In the genomic region with DNA sequence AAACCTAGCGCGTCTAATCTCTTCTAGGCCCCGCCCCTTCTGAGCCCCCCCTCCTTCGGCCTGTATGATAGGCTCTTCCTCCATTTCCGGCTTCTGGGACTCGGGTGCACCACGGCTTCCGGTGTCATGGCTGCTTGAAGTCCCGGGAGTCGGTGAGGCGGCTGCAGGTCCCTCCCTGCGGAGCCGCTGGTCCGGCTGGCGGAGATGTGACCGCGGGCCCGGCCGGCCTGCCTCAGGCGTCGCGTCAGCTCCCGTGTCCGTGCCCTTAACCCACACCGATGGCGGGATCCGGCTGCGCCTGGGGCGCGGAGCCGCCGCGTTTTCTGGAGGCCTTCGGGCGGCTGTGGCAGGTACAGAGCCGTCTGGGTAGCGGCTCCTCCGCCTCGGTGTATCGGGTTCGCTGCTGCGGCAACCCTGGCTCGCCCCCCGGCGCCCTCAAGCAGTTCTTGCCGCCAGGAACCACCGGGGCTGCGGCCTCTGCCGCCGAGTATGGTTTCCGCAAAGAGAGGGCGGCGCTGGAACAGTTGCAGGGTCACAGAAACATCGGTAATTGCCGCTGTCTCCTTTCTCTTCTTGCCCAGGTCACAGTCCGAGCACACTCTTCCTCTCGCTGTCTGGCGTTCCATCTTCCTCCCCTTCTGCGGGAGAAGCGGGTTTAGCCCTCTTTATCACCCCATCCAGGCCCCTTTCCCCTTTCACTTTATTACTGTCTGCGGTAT, we compare ENCODE assay signal across 1 cellular context.
TF ChIP-seq lines count a peak whose summit lies in the region.

A gene with protein sequence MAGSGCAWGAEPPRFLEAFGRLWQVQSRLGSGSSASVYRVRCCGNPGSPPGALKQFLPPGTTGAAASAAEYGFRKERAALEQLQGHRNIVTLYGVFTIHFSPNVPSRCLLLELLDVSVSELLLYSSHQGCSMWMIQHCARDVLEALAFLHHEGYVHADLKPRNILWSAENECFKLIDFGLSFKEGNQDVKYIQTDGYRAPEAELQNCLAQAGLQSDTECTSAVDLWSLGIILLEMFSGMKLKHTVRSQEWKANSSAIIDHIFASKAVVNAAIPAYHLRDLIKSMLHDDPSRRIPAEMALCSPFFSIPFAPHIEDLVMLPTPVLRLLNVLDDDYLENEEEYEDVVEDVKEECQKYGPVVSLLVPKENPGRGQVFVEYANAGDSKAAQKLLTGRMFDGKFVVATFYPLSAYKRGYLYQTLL (plus strand): TSS at position 96 of the 719 bp plus-strand sequence. CDS start 183 bp downstream, at position 279.

TF ChIP-seq in GM12878, 131 proteins besides CTCF, POLR2A, EP300 and RAD21 (continued from another document):
- TF ChIP-seq PML (IDR thresholded peaks at IDR 0.05; ENCODE audit: low read length), result peak; percentile 80
- no peak for TF ChIP-seq RFX5 (IDR thresholded peaks at IDR 0.05; ENCODE audit: low read depth, low read length)
